8 cellular contexts compared by ENCODE assay signal in genomic region chr9:98101868-98102273, GRCh38. TPM values are rescaled to one million over a fixed set of nuclear protein-coding genes. Genes with fewer than 3 reads are reported as not detected.
DNase-seq lines count a peak whose midpoint lies in the region; ATAC-seq and TF ChIP-seq lines count a peak whose summit lies in the region.

No MANE protein-coding gene starts in this region.

- peak; percentile 19 for TF ChIP-seq POLR2A in GM18951 (IDR thresholded peaks at IDR 0.05; ENCODE audit: extremely low read depth, insufficient read depth, insufficient read length)

- no peaks in the 10 kb centered on the region for H3K27me3 ChIP-seq in neutrophil

- H3K4me3 ChIP-seq in neutrophil (ENCODE audit: low read depth in 1 of 2, low read length in 1 of 2): no peak overlapping the region

- H3K9me3 ChIP-seq in neutrophil: no peaks in the 10 kb centered on the region

- H3K27ac ChIP-seq in neutrophil: peak overlapping the region; percentile 44

- peaks cover 23 to 36% of the 10 kb centered on the region in 2 experiments for H3K4me1 ChIP-seq in neutrophil (ENCODE audit: control insufficient read depth in 1 of 2, insufficient read depth in 1 of 2, low read depth in 1 of 2, low read length in 1 of 2)

- TF ChIP-seq CTCF in neutrophil (IDR thresholded peaks at IDR 0.05): no peak

- peak; percentile 99 for ATAC-seq in HG02938 (IDR thresholded peaks at IDR 0.05; ENCODE audit: unreplicated experiment)

- DNase-seq in NCI-H2227 treated with DMSO at 0.1 percent for 48 hours (lab: John Stamatoyannopoulos, UW) (peak; percentile 9), activated T-cell treated with anti-CD3 and anti-CD28 coated beads for 48 hours (ENCODE audit: low read depth) (peak; percentile 65), OCI-M2 (lab: John Stamatoyannopoulos, UW; ENCODE audit: unreplicated experiment) (no peak), HCEC 1CT (no peak), mesenteric fat pad (ENCODE audit: low spot score) (no peak)

- in situ Hi-C loops in GM18951 (cut with MboI; ENCODE audit: low sequenced_read_pairs, unreplicated experiment): no loop called here

- H3K36me3 ChIP-seq in neutrophil: peaks cover 28% of the 10 kb centered on the region

RNA-seq across cellular contexts. Expression of gene TRIM14, which starts 17.2 kb away (rescaled TPM):
- total RNA-seq in mesenteric fat pad: 13.8 TPM

RNA-seq across cellular contexts. Expression of gene NANS, which starts 45.3 kb away (rescaled TPM):
- 48.6 TPM for total RNA-seq in mesenteric fat pad

Comparison
In these comparisons a context has a peak if more than half of its experiments do, and no peak if none do; other contexts are left out.
1. DNase-seq: peak in NCI-H2227 treated with DMSO at 0.1 percent for 48 hours (single experiment) and activated T-cell treated with anti-CD3 and anti-CD28 coated beads for 48 hours (single experiment); none in OCI-M2 (single experiment), HCEC 1CT (single experiment) and mesenteric fat pad (single experiment).